Comparison of ENCODE assay signal across 8 cellular contexts in genomic region chr10:122044045-122044661, GRCh38. TPM values are rescaled to one million over a fixed set of nuclear protein-coding genes. Genes with fewer than 3 reads are reported as not detected.
DNase-seq lines count a peak whose midpoint lies in the region; ATAC-seq and TF ChIP-seq lines count a peak whose summit lies in the region.
"Had no signal": no experiment of that assay in that cellular context is flagged by ENCODE, and none has a peak within 500 bp of the region (broad histone marks: within the 10 kb centered on the region; RNA-seq: fewer than 3 reads in every experiment).

No MANE protein-coding gene starts in this region.

- no peaks in the 10 kb centered on the region for H3K9me3 ChIP-seq in thoracic aorta

- intact Hi-C loops in left colon (cut with DNase I, micrococcal nuclease), result no loop called here

- H3K36me3 ChIP-seq in thoracic aorta, result no peaks in the 10 kb centered on the region

- H3K27ac ChIP-seq in thoracic aorta, result peak overlapping the region; percentile 49 to 72

- no peak for TF ChIP-seq CTCF in astrocyte of the spinal cord (IDR thresholded peaks at IDR 0.05; ENCODE audit: low read depth, low read length)
- no peak for TF ChIP-seq CTCF in thoracic aorta (IDR thresholded peaks at IDR 0.05)

- H3K4me1 ChIP-seq in thoracic aorta (ENCODE audit: control insufficient read depth in 1 of 2, low read depth in 2 of 2), result peaks cover 0 to 25% of the 10 kb centered on the region in 2 donors

- in situ Hi-C loops in astrocyte of the spinal cord (cut with HindIII; ENCODE audit: low sequenced_read_pairs), result no loop called here
- in situ Hi-C loops in G401 (cut with HindIII; ENCODE audit: low sequenced_read_pairs), result no loop called here

- H3K27me3 ChIP-seq in thoracic aorta (replicated peaks; ENCODE audit: insufficient read depth), result no peaks in the 10 kb centered on the region

- ATAC-seq in left colon (peak; percentile 77), thoracic aorta (ENCODE audit: insufficient number of reproducible peaks, low FRiP score, low read depth) (peak; percentile 59)

- H3K4me3 ChIP-seq in astrocyte of the spinal cord (ENCODE audit: low read depth, low read length) (no peak overlapping the region), thoracic aorta (peak overlapping the region; percentile 58)

- DNase-seq in LHCN-M2 (ENCODE audit: low read depth), result peak; percentile 71
- peak; percentile 35 for DNase-seq in astrocyte of the spinal cord (ENCODE audit: low read depth, low spot score)
- peak in 1 of 2 donors; percentile 58 for DNase-seq in left colon
- no peak for DNase-seq in thoracic aorta (ENCODE audit: low spot score)
- no peak for DNase-seq in activated T-cell treated with anti-CD3 and anti-CD28 coated beads, Interleukin-2, amount 50 U/mL, for 1 hour
- DNase-seq in foreskin melanocyte, result no peak
- no peak for DNase-seq in G401 (ENCODE audit: low spot score)
- DNase-seq: NCI-H345 had no signal

RNA-seq across cellular contexts. Expression of gene TACC2, which starts 55.2 kb away (rescaled TPM):
- total RNA-seq in LHCN-M2 (2014; rRNA removed), result 7.4 and 11.3 TPM in 2 replicates
- polyA plus RNA-seq in LHCN-M2 (2012), result 14.2 TPM
- 100 to 1,000 TPM; 107 to 113 TPM for total RNA-seq in left colon
- 10 to 100 TPM; 52.1 to 71.0 TPM for total RNA-seq in thoracic aorta
- 5.5 and 6.6 TPM in 2 replicates for total RNA-seq in G401 (2014; rRNA removed; shearing (Covaris generic))

Comparison
In these comparisons a context has a peak if more than half of its experiments do, and no peak if none do; other contexts are left out.
1. DNase-seq: peak in LHCN-M2 (single experiment) and astrocyte of the spinal cord (single experiment); none in thoracic aorta (single experiment), activated T-cell treated with anti-CD3 and anti-CD28 coated beads, Interleukin-2, amount 50 U/mL, for 1 hour (single experiment), foreskin melanocyte (single experiment) and G401 (single experiment).